ENCODE assay signal across 17 cellular contexts in genomic region chr1:45545553-45546310, GRCh38. TPM values are rescaled to one million over a fixed set of nuclear protein-coding genes. Genes with fewer than 3 reads are reported as not detected.
DNase-seq lines count a peak whose midpoint lies in the region; ATAC-seq and TF ChIP-seq lines count a peak whose summit lies in the region.
"Had no signal": no experiment of that assay in that cellular context is flagged by ENCODE, and none has a peak within 500 bp of the region (broad histone marks: within the 10 kb centered on the region; RNA-seq: fewer than 3 reads in every experiment).

No MANE protein-coding gene starts in this region.

- H3K27me3 ChIP-seq in OCI-LY3 (ENCODE audit: low read depth, low read length): no peaks in the 10 kb centered on the region
- no peaks in the 10 kb centered on the region for H3K27me3 ChIP-seq in liver (ENCODE audit: control insufficient read depth in 4 of 4, insufficient read depth in 4 of 4, low read length in 3 of 4)
- no peaks in the 10 kb centered on the region for H3K27me3 ChIP-seq in upper lobe of right lung
- H3K27me3 ChIP-seq: esophagus squamous epithelium, sigmoid colon had no signal

- peaks cover 35% of the 10 kb centered on the region for H3K4me1 Mint-ChIP-seq in activated naive CD8-positive, alpha-beta T cell (ENCODE audit: low read depth)
- peaks cover 37% of the 10 kb centered on the region for H3K4me1 Mint-ChIP-seq in activated naive CD8-positive, alpha-beta T cell treated with anti-CD3 and anti-CD28 coated beads for 36 hours

- ATAC-seq in upper lobe of right lung (no peak), GM21526 (IDR thresholded peaks at IDR 0.05; ENCODE audit: low FRiP score, unreplicated experiment) (no peak)
- ATAC-seq in activated CD4-positive, CD25-positive, alpha-beta regulatory T cell treated with anti-CD3 and anti-CD28 coated beads, Interleukin-2, amount 50 U/mL, for 24 hours: no peak
- ATAC-seq: left ventricle myocardium superior, T-cell had no signal

- TF ChIP-seq RAD21 in liver (IDR thresholded peaks at IDR 0.05): no peak

- no peak for TF ChIP-seq CTCF in OCI-LY3 (IDR thresholded peaks at IDR 0.05; ENCODE audit: low read depth, low read length)
- TF ChIP-seq CTCF in liver (IDR thresholded peaks at IDR 0.05; ENCODE audit: low read depth, low read length, missing input control): no peak
- TF ChIP-seq CTCF in upper lobe of right lung (IDR thresholded peaks at IDR 0.05): no peak

- H3K9me3 ChIP-seq in OCI-LY3 (ENCODE audit: insufficient read depth, low read length): no peaks in the 10 kb centered on the region
- H3K9me3 ChIP-seq in liver (ENCODE audit: control insufficient read depth in 4 of 4, low read length in 3 of 4): no peaks in the 10 kb centered on the region
- H3K9me3 ChIP-seq in upper lobe of right lung: no peaks in the 10 kb centered on the region
- H3K9me3 ChIP-seq: esophagus squamous epithelium, neutrophil, sigmoid colon had no signal

- H3K36me3 Mint-ChIP-seq in activated naive CD8-positive, alpha-beta T cell: no peaks in the 10 kb centered on the region
- H3K36me3 Mint-ChIP-seq in activated naive CD8-positive, alpha-beta T cell treated with anti-CD3 and anti-CD28 coated beads for 36 hours: no peaks in the 10 kb centered on the region
- H3K36me3 Mint-ChIP-seq: T-cell had no signal

- H3K4me1 ChIP-seq in OCI-LY3 (ENCODE audit: low read length) (peaks cover 31% of the 10 kb centered on the region), liver (ENCODE audit: control insufficient read depth in 4 of 4, insufficient read depth in 4 of 4, low read length in 3 of 4) (peaks cover 12 to 47% (median 35%) of the 10 kb centered on the region in 4 donors), upper lobe of right lung (peaks cover 36% of the 10 kb centered on the region)

- H3K4me2 ChIP-seq in OCI-LY3 (ENCODE audit: low read length): peak overlapping the region; percentile 96

- intact Hi-C loops in upper lobe of right lung (cut with DNase I): no loop called here

- H2AFZ ChIP-seq in OCI-LY3 (ENCODE audit: low read depth, low read length): 0 out of 2 replicates have a peak overlapping the region, but pooled peaks have one; percentile 23

- peak overlapping the region; percentile 39 for H3K4me3 ChIP-seq in OCI-LY3 (ENCODE audit: low read length)
- H3K4me3 ChIP-seq in liver (ENCODE audit: low read depth in 1 of 3, low read length in 3 of 3): no peak overlapping the region
- H3K4me3 ChIP-seq in upper lobe of right lung: no peak overlapping the region
- H3K4me3 ChIP-seq: esophagus squamous epithelium, sigmoid colon had no signal

- H3K79me2 ChIP-seq in OCI-LY3 (ENCODE audit: low read length): peaks cover 1% of the 10 kb centered on the region; the same call in 1 of the 2 replicates

- H3K36me3 ChIP-seq in OCI-LY3 (replicated peaks; ENCODE audit: low read depth, low read length) (no peaks in the 10 kb centered on the region), liver (ENCODE audit: control insufficient read depth in 4 of 4, insufficient read depth in 3 of 4, low read depth in 1 of 4, low read length in 3 of 4) (no peaks in the 10 kb centered on the region), upper lobe of right lung (no peaks in the 10 kb centered on the region)
- H3K36me3 ChIP-seq: esophagus squamous epithelium, neutrophil, sigmoid colon had no signal

- H3K27ac ChIP-seq in OCI-LY3 (ENCODE audit: low read length) (peak overlapping the region; percentile 51), liver (ENCODE audit: low read depth in 1 of 2, low read length in 2 of 2) (peak overlapping the region; percentile 2 to 27), upper lobe of right lung (peak overlapping the region; percentile 36)
- H3K27ac ChIP-seq: neutrophil, sigmoid colon had no signal

- no peaks in the 10 kb centered on the region for H3K27me3 Mint-ChIP-seq in activated naive CD8-positive, alpha-beta T cell
- H3K27me3 Mint-ChIP-seq in activated naive CD8-positive, alpha-beta T cell treated with anti-CD3 and anti-CD28 coated beads for 36 hours: no peaks in the 10 kb centered on the region
- H3K27me3 Mint-ChIP-seq: activated CD4-positive, alpha-beta T cell treated with anti-CD3 and anti-CD28 coated beads for 36 hours; T-cell had no signal

- H3K9me3 Mint-ChIP-seq in activated naive CD8-positive, alpha-beta T cell (ENCODE audit: low read depth): no peaks in the 10 kb centered on the region
- no peaks in the 10 kb centered on the region for H3K9me3 Mint-ChIP-seq in activated naive CD8-positive, alpha-beta T cell treated with anti-CD3 and anti-CD28 coated beads for 36 hours
- H3K9me3 Mint-ChIP-seq: T-cell had no signal

- H3K9ac ChIP-seq in OCI-LY3 (ENCODE audit: low read length): peak overlapping the region; percentile 11; the same call in 1 of the 2 replicates
- H3K9ac ChIP-seq in liver (ENCODE audit: low read depth in 1 of 2, low read length in 2 of 2): no peak overlapping the region

- no peaks in the 10 kb centered on the region for H4K20me1 ChIP-seq in OCI-LY3 (ENCODE audit: insufficient read depth, low read length)

- 70% methylated on average over 7 of the region's 7 CpGs for WGBS in liver

- H3K27ac Mint-ChIP-seq in activated naive CD8-positive, alpha-beta T cell: peak overlapping the region; percentile 16
- H3K27ac Mint-ChIP-seq in activated naive CD8-positive, alpha-beta T cell treated with anti-CD3 and anti-CD28 coated beads for 36 hours: no peak overlapping the region
- H3K27ac Mint-ChIP-seq: activated CD4-positive, alpha-beta T cell treated with anti-CD3 and anti-CD28 coated beads for 36 hours had no signal

- peak overlapping the region; percentile 37 for H3K4me3 Mint-ChIP-seq in activated naive CD8-positive, alpha-beta T cell
- H3K4me3 Mint-ChIP-seq in activated naive CD8-positive, alpha-beta T cell treated with anti-CD3 and anti-CD28 coated beads for 36 hours: no peak overlapping the region
- H3K4me3 Mint-ChIP-seq: activated CD4-positive, alpha-beta T cell treated with anti-CD3 and anti-CD28 coated beads for 36 hours; T-cell had no signal

- no peak for DNase-seq in activated naive CD8-positive, alpha-beta T cell treated with anti-CD3 and anti-CD28 coated beads for 36 hours
- DNase-seq in upper lobe of right lung (no peak), NCI-H345 (lab: John Stamatoyannopoulos, UW) (no peak)
- DNase-seq: esophagus squamous epithelium, hypothalamus, left ventricle myocardium superior, NCI-H1417 treated with DMSO at 0.1 percent for 48 hours, NCI-H446 treated with DMSO at 0.1 percent for 48 hours, sigmoid colon, T-cell had no signal

TF ChIP-seq in liver, 16 proteins besides CTCF, POLR2A, EP300 and RAD21:
- TF ChIP-seq GABPA (IDR thresholded peaks at IDR 0.05 in 1 of 2, conservative IDR thresholded peaks at IDR 0.05 in 1 of 2) (no peak), RXRA (IDR thresholded peaks at IDR 0.05) (peak; percentile 53 to 72), HNF4G (IDR thresholded peaks at IDR 0.05) (peak; percentile 42), SP1 (IDR thresholded peaks at IDR 0.05) (peak; percentile 66), HNF4A (conservative IDR thresholded peaks at IDR 0.05) (peak; percentile 86 to 92), JUND (IDR thresholded peaks at IDR 0.05) (no peak), YY1 (IDR thresholded peaks at IDR 0.05) (no peak)

RNA-seq across cellular contexts. Expression of gene AKR1A1, which starts 4.9 kb away (rescaled TPM):
- 100 to 1,000 TPM; 181 to 203 TPM for total RNA-seq in activated naive CD8-positive, alpha-beta T cell treated with anti-CD3 and anti-CD28 coated beads for 36 hours
- total RNA-seq in liver (100 to 1,000 TPM in 1 of 2 donors, 10 to 100 TPM in 1; 86.3 to 240 TPM), upper lobe of right lung (167 TPM)
- polyA plus RNA-seq in liver: 100 to 1,000 TPM; 195 to 253 TPM

RNA-seq across cellular contexts. Expression of gene PRDX1, which starts 24.0 kb away (rescaled TPM):
- total RNA-seq in activated naive CD8-positive, alpha-beta T cell treated with anti-CD3 and anti-CD28 coated beads for 36 hours: 100 to 1,000 TPM; 746 to 755 TPM
- total RNA-seq in liver (100 to 1,000 TPM; 270 to 286 TPM), upper lobe of right lung (401 TPM)
- 100 to 1,000 TPM; 508 to 623 TPM for polyA plus RNA-seq in liver

RNA-seq across cellular contexts. Expression of gene NASP, which starts 38.1 kb away (rescaled TPM):
- total RNA-seq in activated naive CD8-positive, alpha-beta T cell treated with anti-CD3 and anti-CD28 coated beads for 36 hours: 100 to 1,000 TPM; 274 to 278 TPM
- total RNA-seq in liver (10 to 100 TPM; 44.4 to 74.9 TPM), upper lobe of right lung (49.8 TPM)
- 10 to 100 TPM; 24.9 to 34.9 TPM for polyA plus RNA-seq in liver

RNA-seq across cellular contexts. Expression of gene MMACHC, which starts 45.6 kb away (rescaled TPM):
- 10 to 100 TPM; 10.3 to 10.5 TPM for total RNA-seq in activated naive CD8-positive, alpha-beta T cell treated with anti-CD3 and anti-CD28 coated beads for 36 hours
- total RNA-seq in liver (10 to 100 TPM in 1 of 2 donors, 1 to 10 TPM in 1; 2.2 to 12.5 TPM), upper lobe of right lung (6.9 TPM)
- polyA plus RNA-seq in liver: 10 to 100 TPM; 11.7 to 19.2 TPM

RNA-seq across cellular contexts. Expression of gene CCDC163, which starts 45.9 kb away (rescaled TPM):
- 1 to 10 TPM; 5.2 to 5.5 TPM for total RNA-seq in activated naive CD8-positive, alpha-beta T cell treated with anti-CD3 and anti-CD28 coated beads for 36 hours
- under 1 TPM; 0.84 to 0.89 TPM for total RNA-seq in liver
- 1 to 10 TPM in 1 of 2 donors, under 1 TPM in 1; 0.56 to 1.2 TPM for polyA plus RNA-seq in liver
- total RNA-seq in upper lobe of right lung: 0.87 TPM
